In the genomic region with DNA sequence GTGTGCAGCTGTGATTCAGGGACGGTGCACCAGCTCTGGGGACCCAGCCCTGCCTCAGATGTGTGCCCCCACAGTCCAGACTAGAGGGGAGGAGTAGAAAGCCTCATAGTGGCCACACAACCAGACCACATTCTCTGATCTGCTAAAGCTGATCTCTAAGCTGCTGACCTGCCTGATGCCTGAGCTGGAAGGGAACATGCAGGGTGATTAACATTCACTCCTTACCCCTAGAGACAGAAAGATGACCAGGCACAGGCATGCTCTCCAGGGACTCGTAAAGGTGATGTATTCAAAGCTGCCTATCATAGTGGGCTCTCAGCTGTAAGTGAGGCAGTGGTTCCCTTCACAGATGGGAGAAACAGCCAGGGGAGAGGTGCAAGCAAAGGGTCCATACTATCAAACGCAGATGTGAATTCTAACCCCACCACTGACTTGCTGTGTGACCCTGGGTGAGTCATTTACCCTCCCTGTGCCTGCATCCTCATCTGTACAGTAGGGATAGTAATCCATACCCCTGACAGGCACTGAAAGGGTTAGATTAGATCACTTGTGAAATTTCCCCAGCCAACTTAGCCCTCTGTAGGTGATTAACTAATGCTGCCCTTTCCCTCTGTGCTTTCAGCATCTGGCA, we compare ENCODE assay signal across 1 cellular context.
TF ChIP-seq lines count a peak whose summit lies in the region.

No MANE protein-coding gene starts in this region.

TF ChIP-seq in K562, 482 proteins besides CTCF, POLR2A, EP300 and RAD21 (continued from another document and continues in another):
- TF ChIP-seq ZNF436 (CRISPR knock-in tag; IDR thresholded peaks at IDR 0.05) (no peak), ZBTB11 (CRISPR knock-in tag; IDR thresholded peaks at IDR 0.05) (no peak), EWSR1 (IDR thresholded peaks at IDR 0.05; ENCODE audit: borderline replicate concordance, low read depth, partially characterized antibody) (no peak), ZNF589 (CRISPR knock-in tag; IDR thresholded peaks at IDR 0.05; ENCODE audit: low read depth) (no peak), ZNF707 (CRISPR knock-in tag; conservative IDR thresholded peaks at IDR 0.05) (no peak), SOX6 (IDR thresholded peaks at IDR 0.05) (no peak), ZNF133 (CRISPR knock-in tag; IDR thresholded peaks at IDR 0.05) (no peak), ZHX1 (conservative IDR thresholded peaks at IDR 0.05; ENCODE audit: low read length) (no peak), MAFF (IDR thresholded peaks at IDR 0.05; ENCODE audit: low read length) (no peak), SPI1 (IDR thresholded peaks at IDR 0.05; ENCODE audit: borderline replicate concordance, low read depth, low read length) (no peak), CBFB (CRISPR knock-in tag; IDR thresholded peaks at IDR 0.05) (no peak), ARNT (IDR thresholded peaks at IDR 0.05) (no peak), ZNF561 (CRISPR knock-in tag; conservative IDR thresholded peaks at IDR 0.05) (0 out of 2 replicates have a peak, but pooled peaks have one; percentile 30), ZNF592 (IDR thresholded peaks at IDR 0.05) (no peak), HMG20A (CRISPR knock-in tag; conservative IDR thresholded peaks at IDR 0.05) (no peak), MYBL2 (IDR thresholded peaks at IDR 0.05; ENCODE audit: low read depth) (no peak), MYBL2 (CRISPR knock-in tag; IDR thresholded peaks at IDR 0.05; ENCODE audit: borderline replicate concordance) (no peak), SMARCC2 (IDR thresholded peaks at IDR 0.05; ENCODE audit: low read depth) (no peak), GTF2E2 (tag; IDR thresholded peaks at IDR 0.05) (no peak), HCFC1 (IDR thresholded peaks at IDR 0.05; ENCODE audit: low read depth, low read length) (no peak), SLC30A9 (CRISPR knock-in tag; IDR thresholded peaks at IDR 0.05) (no peak), ZNF584 (CRISPR knock-in tag; IDR thresholded peaks at IDR 0.05; ENCODE audit: low read depth) (no peak), USF1 (CRISPR knock-in tag; IDR thresholded peaks at IDR 0.05) (no peak), NCOA6 (IDR thresholded peaks at IDR 0.05) (peak; percentile 18; the same call in 1 of the 2 replicates), CAMTA2 (CRISPR knock-in tag; conservative IDR thresholded peaks at IDR 0.05) (no peak), NELFE (IDR thresholded peaks at IDR 0.05; ENCODE audit: insufficient read depth, insufficient read length) (no peak), NR1H2 (CRISPR knock-in tag; IDR thresholded peaks at IDR 0.05) (no peak), TCF3 (CRISPR knock-in tag; IDR thresholded peaks at IDR 0.05) (0 out of 2 replicates have a peak, but pooled peaks have one; percentile 25), SRSF7 (optimal IDR thresholded peaks at IDR 0.05; ENCODE audit: low read depth, low read length) (no peak), ZNF282 (CRISPR knock-in tag; IDR thresholded peaks at IDR 0.05) (no peak), TAF15 (IDR thresholded peaks at IDR 0.05; ENCODE audit: low read depth, low read length) (no peak), TAF9B (IDR thresholded peaks at IDR 0.05; ENCODE audit: partially characterized antibody) (no peak), E2F3 (CRISPR knock-in tag; IDR thresholded peaks at IDR 0.05) (no peak), FOXK2 (conservative IDR thresholded peaks at IDR 0.05 in 1 of 2, IDR thresholded peaks at IDR 0.05 in 1 of 2; ENCODE audit: low read depth in 2 of 2) (no peak), TGIF2 (CRISPR knock-in tag; IDR thresholded peaks at IDR 0.05) (no peak), GTF2F1 (IDR thresholded peaks at IDR 0.05; ENCODE audit: low read depth, low read length) (no peak), KLF16 (IDR thresholded peaks at IDR 0.05) (no peak), CCNT2 (IDR thresholded peaks at IDR 0.05; ENCODE audit: borderline replicate concordance, extremely low read depth, insufficient read length, low read depth, low read length) (no peak), ZNF143 (CRISPR knock-in tag; IDR thresholded peaks at IDR 0.05) (peak; percentile 15; the same call in 1 of the 2 replicates), KLF6 (CRISPR knock-in tag; IDR thresholded peaks at IDR 0.05; ENCODE audit: borderline replicate concordance) (no peak), KDM4B (IDR thresholded peaks at IDR 0.05; ENCODE audit: borderline replicate concordance in 2 of 2, low read depth in 1 of 2) (no peak), TARDBP (IDR thresholded peaks at IDR 0.05) (no peak), ARID2 (IDR thresholded peaks at IDR 0.05) (no peak), POLR2AphosphoS5 (IDR thresholded peaks at IDR 0.05; ENCODE audit: control insufficient read depth, insufficient read depth, low read depth, low read length) (peak; percentile 25; the same call in 1 of the 2 replicates), IRF2 (CRISPR knock-in tag; IDR thresholded peaks at IDR 0.05) (no peak)
- TF ChIP-seq, protein P1, sequence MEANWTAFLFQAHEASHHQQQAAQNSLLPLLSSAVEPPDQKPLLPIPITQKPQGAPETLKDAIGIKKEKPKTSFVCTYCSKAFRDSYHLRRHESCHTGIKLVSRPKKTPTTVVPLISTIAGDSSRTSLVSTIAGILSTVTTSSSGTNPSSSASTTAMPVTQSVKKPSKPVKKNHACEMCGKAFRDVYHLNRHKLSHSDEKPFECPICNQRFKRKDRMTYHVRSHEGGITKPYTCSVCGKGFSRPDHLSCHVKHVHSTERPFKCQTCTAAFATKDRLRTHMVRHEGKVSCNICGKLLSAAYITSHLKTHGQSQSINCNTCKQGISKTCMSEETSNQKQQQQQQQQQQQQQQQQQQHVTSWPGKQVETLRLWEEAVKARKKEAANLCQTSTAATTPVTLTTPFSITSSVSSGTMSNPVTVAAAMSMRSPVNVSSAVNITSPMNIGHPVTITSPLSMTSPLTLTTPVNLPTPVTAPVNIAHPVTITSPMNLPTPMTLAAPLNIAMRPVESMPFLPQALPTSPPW (CRISPR knock-in tag; IDR thresholded peaks at IDR 0.05), result no peak
- TF ChIP-seq, protein P2, sequence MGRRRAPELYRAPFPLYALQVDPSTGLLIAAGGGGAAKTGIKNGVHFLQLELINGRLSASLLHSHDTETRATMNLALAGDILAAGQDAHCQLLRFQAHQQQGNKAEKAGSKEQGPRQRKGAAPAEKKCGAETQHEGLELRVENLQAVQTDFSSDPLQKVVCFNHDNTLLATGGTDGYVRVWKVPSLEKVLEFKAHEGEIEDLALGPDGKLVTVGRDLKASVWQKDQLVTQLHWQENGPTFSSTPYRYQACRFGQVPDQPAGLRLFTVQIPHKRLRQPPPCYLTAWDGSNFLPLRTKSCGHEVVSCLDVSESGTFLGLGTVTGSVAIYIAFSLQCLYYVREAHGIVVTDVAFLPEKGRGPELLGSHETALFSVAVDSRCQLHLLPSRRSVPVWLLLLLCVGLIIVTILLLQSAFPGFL (CRISPR knock-in tag; IDR thresholded peaks at IDR 0.05), result no peak
- TF ChIP-seq, protein P3, sequence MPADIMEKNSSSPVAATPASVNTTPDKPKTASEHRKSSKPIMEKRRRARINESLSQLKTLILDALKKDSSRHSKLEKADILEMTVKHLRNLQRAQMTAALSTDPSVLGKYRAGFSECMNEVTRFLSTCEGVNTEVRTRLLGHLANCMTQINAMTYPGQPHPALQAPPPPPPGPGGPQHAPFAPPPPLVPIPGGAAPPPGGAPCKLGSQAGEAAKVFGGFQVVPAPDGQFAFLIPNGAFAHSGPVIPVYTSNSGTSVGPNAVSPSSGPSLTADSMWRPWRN (IDR thresholded peaks at IDR 0.05; ENCODE audit: low read depth), result no peak
- TF ChIP-seq, protein P4, sequence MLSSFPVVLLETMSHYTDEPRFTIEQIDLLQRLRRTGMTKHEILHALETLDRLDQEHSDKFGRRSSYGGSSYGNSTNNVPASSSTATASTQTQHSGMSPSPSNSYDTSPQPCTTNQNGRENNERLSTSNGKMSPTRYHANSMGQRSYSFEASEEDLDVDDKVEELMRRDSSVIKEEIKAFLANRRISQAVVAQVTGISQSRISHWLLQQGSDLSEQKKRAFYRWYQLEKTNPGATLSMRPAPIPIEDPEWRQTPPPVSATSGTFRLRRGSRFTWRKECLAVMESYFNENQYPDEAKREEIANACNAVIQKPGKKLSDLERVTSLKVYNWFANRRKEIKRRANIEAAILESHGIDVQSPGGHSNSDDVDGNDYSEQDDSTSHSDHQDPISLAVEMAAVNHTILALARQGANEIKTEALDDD (IDR thresholded peaks at IDR 0.05), result 0 out of 2 replicates have a peak, but pooled peaks have one; percentile 11
- TF ChIP-seq, protein P5, sequence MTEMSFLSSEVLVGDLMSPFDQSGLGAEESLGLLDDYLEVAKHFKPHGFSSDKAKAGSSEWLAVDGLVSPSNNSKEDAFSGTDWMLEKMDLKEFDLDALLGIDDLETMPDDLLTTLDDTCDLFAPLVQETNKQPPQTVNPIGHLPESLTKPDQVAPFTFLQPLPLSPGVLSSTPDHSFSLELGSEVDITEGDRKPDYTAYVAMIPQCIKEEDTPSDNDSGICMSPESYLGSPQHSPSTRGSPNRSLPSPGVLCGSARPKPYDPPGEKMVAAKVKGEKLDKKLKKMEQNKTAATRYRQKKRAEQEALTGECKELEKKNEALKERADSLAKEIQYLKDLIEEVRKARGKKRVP (CRISPR knock-in tag; IDR thresholded peaks at IDR 0.05), result no peak
- TF ChIP-seq, protein P6, sequence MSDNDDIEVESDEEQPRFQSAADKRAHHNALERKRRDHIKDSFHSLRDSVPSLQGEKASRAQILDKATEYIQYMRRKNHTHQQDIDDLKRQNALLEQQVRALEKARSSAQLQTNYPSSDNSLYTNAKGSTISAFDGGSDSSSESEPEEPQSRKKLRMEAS (CRISPR knock-in tag; IDR thresholded peaks at IDR 0.05), result no peak
